Comparison of ENCODE assay signal across 21 cellular contexts in genomic region chr4:10183462-10183861, GRCh38.
DNase-seq lines count a peak whose midpoint lies in the region; ATAC-seq lines count a peak whose summit lies in the region.
"Had no signal": no experiment of that assay in that cellular context is flagged by ENCODE, and none has a peak within 500 bp of the region (broad histone marks: within the 10 kb centered on the region; RNA-seq: fewer than 3 reads in every experiment).

No MANE protein-coding gene starts in this region.

- peaks cover 40% of the 10 kb centered on the region for H3K4me1 Mint-ChIP-seq in activated T-cell treated with anti-CD3 and anti-CD28 coated beads, Interleukin-2, amount 50 U/mL, for 72 hours (ENCODE audit: low read depth)
- peaks cover 43% of the 10 kb centered on the region for H3K4me1 Mint-ChIP-seq in activated T-helper 1 cell treated with anti-CD3 and anti-CD28 coated beads, Interleukin-12 subunit alpha, Interleukin-12 subunit beta, Interleukin-2, Interleukin-4 antibody, amounts not matched to agents 30 ng/mL and 10 ng/mL and 1 ng/mL, durations not matched to agents 14 hours and 24 hours and 36 hours (ENCODE audit: low read depth)

- H3K27ac Mint-ChIP-seq in activated T-cell treated with anti-CD3 and anti-CD28 coated beads, Interleukin-2, amount 50 U/mL, for 72 hours: peak overlapping the region; percentile 26
- H3K27ac Mint-ChIP-seq in activated T-helper 1 cell treated with anti-CD3 and anti-CD28 coated beads, Interleukin-12 subunit alpha, Interleukin-12 subunit beta, Interleukin-2, Interleukin-4 antibody, amounts not matched to agents 30 ng/mL and 10 ng/mL and 1 ng/mL, durations not matched to agents 14 hours and 24 hours and 36 hours: no peak overlapping the region
- H3K27ac Mint-ChIP-seq: activated naive CD8-positive, alpha-beta T cell; endodermal cell; T-helper 17 cell had no signal

- no peak overlapping the region for H4K8ac ChIP-seq in mesenchymal stem cell (ENCODE audit: low read length)

- no peaks in the 10 kb centered on the region for H3K36me3 ChIP-seq in mesenchymal stem cell (ENCODE audit: control insufficient read depth in 1 of 2, insufficient read depth in 2 of 2, low read depth in 1 of 2, low read length in 2 of 2)
- H3K36me3 ChIP-seq: left ventricle myocardium inferior had no signal

- in situ Hi-C loops in KBM-7 (cut with MboI; ENCODE audit: low pct_unique_long_range_greater_than_20kb, low sequenced_read_pairs): no loop called here

- no peak overlapping the region for H3K4me2 ChIP-seq in mesenchymal stem cell (ENCODE audit: low read length, poor library complexity, severe bottlenecking)

- peak; percentile 26 to 37 for ATAC-seq in activated T-cell treated with anti-CD3 and anti-CD28 coated beads, Interleukin-2, amount 50 U/mL, for 72 hours (replicated peaks in 1 of 2)
- peak; percentile 21 for ATAC-seq in stimulated activated naive CD8-positive, alpha-beta T cell treated with anti-CD3 and anti-CD28 coated beads, Interleukin-15, Interleukin-2, amounts not matched to agents 100 U/mL and 50 U/mL, for 24 hours
- ATAC-seq in GM21723 (IDR thresholded peaks at IDR 0.05; ENCODE audit: unreplicated experiment): no peak
- ATAC-seq: body of pancreas, mucosa of descending colon had no signal

- H3K36me3 Mint-ChIP-seq in activated T-cell treated with anti-CD3 and anti-CD28 coated beads, Interleukin-2, amount 50 U/mL, for 72 hours (ENCODE audit: insufficient read depth in 2 of 2): peaks cover 4 to 5% of the 10 kb centered on the region in 2 donors
- peaks cover 15% of the 10 kb centered on the region for H3K36me3 Mint-ChIP-seq in activated T-helper 1 cell treated with anti-CD3 and anti-CD28 coated beads, Interleukin-12 subunit alpha, Interleukin-12 subunit beta, Interleukin-2, Interleukin-4 antibody, amounts not matched to agents 30 ng/mL and 10 ng/mL and 1 ng/mL, durations not matched to agents 14 hours and 24 hours and 36 hours (ENCODE audit: low read depth)
- H3K36me3 Mint-ChIP-seq: activated naive CD8-positive, alpha-beta T cell had no signal

- no peak overlapping the region for H2AFZ ChIP-seq in mesenchymal stem cell (ENCODE audit: low read depth, low read length)

- H2BK12ac ChIP-seq in mesenchymal stem cell (ENCODE audit: low read length in 2 of 2): no peak overlapping the region

- no peak overlapping the region for H3K9ac ChIP-seq in mesenchymal stem cell (ENCODE audit: low read length)

- intact Hi-C loops in activated T-helper 1 cell treated with anti-CD3 and anti-CD28 coated beads, Interleukin-12 subunit alpha, Interleukin-12 subunit beta, Interleukin-2, Interleukin-4 antibody, amounts not matched to agents 30 ng/mL and 10 ng/mL and 1 ng/mL, durations not matched to agents 14 hours and 24 hours and 36 hours (cut with micrococcal nuclease): loop anchor here (5.0 kb wide), 1 partner anchor 549 kb away; no protein-coding TSS in a partner anchor

- no peak overlapping the region for H3K4ac ChIP-seq in mesenchymal stem cell (ENCODE audit: low read depth in 1 of 2, low read length in 2 of 2)

- no peaks in the 10 kb centered on the region for H3K9me3 Mint-ChIP-seq in activated T-cell treated with anti-CD3 and anti-CD28 coated beads, Interleukin-2, amount 50 U/mL, for 72 hours
- peaks cover 22% of the 10 kb centered on the region for H3K9me3 Mint-ChIP-seq in activated T-helper 1 cell treated with anti-CD3 and anti-CD28 coated beads, Interleukin-12 subunit alpha, Interleukin-12 subunit beta, Interleukin-2, Interleukin-4 antibody, amounts not matched to agents 30 ng/mL and 10 ng/mL and 1 ng/mL, durations not matched to agents 14 hours and 24 hours and 36 hours

- no peak overlapping the region for H2BK15ac ChIP-seq in mesenchymal stem cell (ENCODE audit: low read depth, poor library complexity, severe bottlenecking)

- H3K27me3 ChIP-seq in mesenchymal stem cell (ENCODE audit: control insufficient read depth in 1 of 2, insufficient read depth in 1 of 2, low read length in 2 of 2): peaks cover 0 to 10% of the 10 kb centered on the region in 2 experiments
- H3K27me3 ChIP-seq: body of pancreas had no signal

- H2AK5ac ChIP-seq in mesenchymal stem cell (ENCODE audit: low read length, severe bottlenecking): no peak overlapping the region

- no peak overlapping the region for H2BK120ac ChIP-seq in mesenchymal stem cell (ENCODE audit: low read depth, low read length)

- H3K27ac ChIP-seq in mesenchymal stem cell (ENCODE audit: low read length, poor library complexity, severe bottlenecking): no peak overlapping the region
- H3K27ac ChIP-seq: body of pancreas, left ventricle myocardium inferior had no signal

- H3K4me1 ChIP-seq in mesenchymal stem cell (ENCODE audit: control insufficient read depth, insufficient read depth, low read depth, low read length): no peaks in the 10 kb centered on the region
- H3K4me1 ChIP-seq: body of pancreas had no signal

- whole genome bisulfite sequencing in mesenchymal stem cell: 77% methylated on average over 1 of the region's 1 CpG

- peak; percentile 17 to 30 for DNase-seq in activated T-cell treated with anti-CD3 and anti-CD28 coated beads, Interleukin-2, amount 50 U/mL, for 72 hours
- DNase-seq in activated T-cell treated with anti-CD3 and anti-CD28 coated beads for 4 hours (no peak), KBM-7 (peak; percentile 24), mesenchymal stem cell (no peak), germinal center (ENCODE audit: low spot score) (no peak)
- peak; percentile 16 for DNase-seq in activated T-helper 1 cell treated with anti-CD3 and anti-CD28 coated beads, Interleukin-12 subunit alpha, Interleukin-12 subunit beta, Interleukin-2, Interleukin-4 antibody, amounts not matched to agents 30 ng/mL and 10 ng/mL and 1 ng/mL, durations not matched to agents 14 hours and 24 hours and 36 hours (ENCODE audit: low spot score)
- no peak for DNase-seq in stimulated activated naive CD8-positive, alpha-beta T cell treated with anti-CD3 and anti-CD28 coated beads, Interleukin-15, Interleukin-2, amounts not matched to agents 100 U/mL and 50 U/mL, for 24 hours
- DNase-seq: activated CD4-positive, CD25-positive, alpha-beta regulatory T cell; body of pancreas; endodermal cell; head of caudate nucleus; left ventricle myocardium inferior; mucosa of descending colon; NCI-H1092 treated with DMSO at 0.1 percent for 48 hours; NCI-H2081 treated with DMSO at 0.1 percent for 48 hours; NCI-H524; retina; SHP77; T-helper 17 cell had no signal

- H3K79me1 ChIP-seq in mesenchymal stem cell (replicated peaks; ENCODE audit: low read length, poor library complexity, severe bottlenecking): no peaks in the 10 kb centered on the region

- no peak overlapping the region for H3K4me3 ChIP-seq in mesenchymal stem cell (ENCODE audit: insufficient read depth in 1 of 2, low read depth in 1 of 2, low read length in 2 of 2)
- H3K4me3 ChIP-seq: body of pancreas, left ventricle myocardium inferior, mucosa of descending colon had no signal

- H3K4me3 Mint-ChIP-seq in activated T-cell treated with anti-CD3 and anti-CD28 coated beads, Interleukin-2, amount 50 U/mL, for 72 hours: peak overlapping the region in 1 of 2 donors; percentile 33
- H3K4me3 Mint-ChIP-seq in activated T-helper 1 cell treated with anti-CD3 and anti-CD28 coated beads, Interleukin-12 subunit alpha, Interleukin-12 subunit beta, Interleukin-2, Interleukin-4 antibody, amounts not matched to agents 30 ng/mL and 10 ng/mL and 1 ng/mL, durations not matched to agents 14 hours and 24 hours and 36 hours: no peak overlapping the region
- H3K4me3 Mint-ChIP-seq: activated naive CD8-positive, alpha-beta T cell; endodermal cell; T-helper 17 cell had no signal

- H3K9me3 ChIP-seq in mesenchymal stem cell (ENCODE audit: control insufficient read depth, low read length): no peaks in the 10 kb centered on the region
- H3K9me3 ChIP-seq: body of pancreas, left ventricle myocardium inferior, mucosa of descending colon had no signal

- H3K14ac ChIP-seq in mesenchymal stem cell (ENCODE audit: low read length in 2 of 2): no peak overlapping the region

- no peak overlapping the region for H3K23ac ChIP-seq in mesenchymal stem cell (ENCODE audit: low read length in 2 of 2)

- H4K91ac ChIP-seq in mesenchymal stem cell (ENCODE audit: low read length): no peak overlapping the region

- H3K18ac ChIP-seq in mesenchymal stem cell (ENCODE audit: low read depth in 1 of 2, low read length in 2 of 2): no peak overlapping the region

- H2BK5ac ChIP-seq in mesenchymal stem cell (ENCODE audit: low read depth, low read length, poor library complexity, severe bottlenecking): no peak overlapping the region

- peaks cover 6% of the 10 kb centered on the region for H3K27me3 Mint-ChIP-seq in activated T-cell treated with anti-CD3 and anti-CD28 coated beads, Interleukin-2, amount 50 U/mL, for 72 hours (ENCODE audit: low read depth)
- no peaks in the 10 kb centered on the region for H3K27me3 Mint-ChIP-seq in activated T-helper 1 cell treated with anti-CD3 and anti-CD28 coated beads, Interleukin-12 subunit alpha, Interleukin-12 subunit beta, Interleukin-2, Interleukin-4 antibody, amounts not matched to agents 30 ng/mL and 10 ng/mL and 1 ng/mL, durations not matched to agents 14 hours and 24 hours and 36 hours (ENCODE audit: insufficient read depth)
- H3K27me3 Mint-ChIP-seq: activated naive CD8-positive, alpha-beta T cell; T-helper 17 cell had no signal

Comparison
In these comparisons a context has a peak if more than half of its experiments do, and no peak if none do; other contexts are left out.
1. DNase-seq: peak in activated T-cell treated with anti-CD3 and anti-CD28 coated beads, Interleukin-2, amount 50 U/mL, for 72 hours (2 of 2), KBM-7 (single experiment) and activated T-helper 1 cell treated with anti-CD3 and anti-CD28 coated beads, Interleukin-12 subunit alpha, Interleukin-12 subunit beta, Interleukin-2, Interleukin-4 antibody, amounts not matched to agents 30 ng/mL and 10 ng/mL and 1 ng/mL, durations not matched to agents 14 hours and 24 hours and 36 hours (single experiment); none in activated T-cell treated with anti-CD3 and anti-CD28 coated beads for 4 hours (single experiment), stimulated activated naive CD8-positive, alpha-beta T cell treated with anti-CD3 and anti-CD28 coated beads, Interleukin-15, Interleukin-2, amounts not matched to agents 100 U/mL and 50 U/mL, for 24 hours (single experiment), mesenchymal stem cell (single experiment) and germinal center (single experiment).